In genomic region chr5:173981362-173981761, GRCh38 we compare ENCODE assay signal across 28 cellular contexts. TPM values are rescaled to one million over a fixed set of nuclear protein-coding genes. Genes with fewer than 3 reads are reported as not detected.
"Had no signal": no experiment of that assay in that cellular context is flagged by ENCODE, and none has a peak within 500 bp of the region (broad histone marks: within the 10 kb centered on the region; RNA-seq: fewer than 3 reads in every experiment).

No MANE protein-coding gene starts in this region.

- H3K4me1 ChIP-seq: breast epithelium, transverse colon had no signal

- H3K9me3 ChIP-seq: transverse colon had no signal

- H3K36me3 Mint-ChIP-seq: activated CD4-positive, alpha-beta memory T cell treated with anti-CD3 and anti-CD28 coated beads for 36 hours; activated naive CD8-positive, alpha-beta T cell treated with anti-CD3 and anti-CD28 coated beads, Interleukin-2, amount 10 ng/mL, durations not matched to agents 7 days and 5 days had no signal

- H3K27ac Mint-ChIP-seq: activated B cell treated with CpG ODN at 0.5 μM for 24 hours; activated CD4-positive, alpha-beta memory T cell treated with anti-CD3 and anti-CD28 coated beads for 36 hours; activated naive CD4-positive, alpha-beta T cell treated with anti-CD3 and anti-CD28 coated beads for 36 hours; activated naive CD8-positive, alpha-beta T cell treated with anti-CD3 and anti-CD28 coated beads, Interleukin-2, amount 10 ng/mL, durations not matched to agents 7 days and 5 days; activated T-cell treated with anti-CD3 and anti-CD28 coated beads, Interleukin-2, amount 50 U/mL, for 72 hours; nephron; stimulated activated naive B cell treated with anti-CD40 and anti-IgM and Interleukin-4, amounts not matched to agents 10 μg/mL and 1 μg/mL and 100 μg/mL, for 72 hours had no signal

- ATAC-seq: activated T-cell treated with anti-CD3 and anti-CD28 coated beads, Interleukin-2, amount 50 U/mL, for 72 hours; esophagus mucosa; left ventricle myocardium superior; sciatic nerve; stimulated activated naive B cell treated with anti-CD40 and anti-IgM and Interleukin-4, amounts not matched to agents 10 μg/mL and 1 μg/mL and 100 μg/mL, for 72 hours had no signal

- H3K4me3 ChIP-seq: breast epithelium, transverse colon had no signal

- DNase-seq: activated B cell treated with CpG ODN at 0.5 μM for 24 hours; activated CD4-positive, alpha-beta memory T cell treated with anti-CD3 and anti-CD28 coated beads for 36 hours; activated CD4-positive, alpha-beta T cell treated with anti-CD3 and anti-CD28 coated beads for 4 hours; activated effector memory CD4-positive, alpha-beta T cell treated with Interleukin-2 at 50 U/mL for 16 hours; activated naive CD4-positive, alpha-beta T cell treated with anti-CD3 and anti-CD28 coated beads for 36 hours; activated naive CD8-positive, alpha-beta T cell treated with anti-CD3 and anti-CD28 coated beads, Interleukin-2, amount 10 ng/mL, durations not matched to agents 7 days and 5 days; activated T-cell treated with anti-CD3 and anti-CD28 coated beads, Interleukin-2, amount 50 U/mL, for 72 hours; amniotic stem cell; effector memory CD4-positive, alpha-beta T cell; foreskin melanocyte; left ventricle myocardium superior; occipital lobe; small intestine; stimulated activated CD8-positive, alpha-beta memory T cell treated with anti-CD3 and anti-CD28 coated beads, Interleukin-4, amount 100 ng/mL, for 48 hours; stimulated activated naive B cell treated with anti-CD40 and anti-IgM and Interleukin-4, amounts not matched to agents 10 μg/mL and 1 μg/mL and 100 μg/mL, for 72 hours; T-helper 9 cell; transverse colon had no signal

- H3K36me3 ChIP-seq: breast epithelium, transverse colon had no signal

- H3K27me3 ChIP-seq: breast epithelium had no signal

- FAIRE-seq: colon, endothelial cell of umbilical vein, islet of Langerhans, small intestine, urothelium cell line had no signal

- H3K4me1 Mint-ChIP-seq: activated B cell treated with CpG ODN at 0.5 μM for 24 hours; activated naive CD8-positive, alpha-beta T cell treated with anti-CD3 and anti-CD28 coated beads, Interleukin-2, amount 10 ng/mL, durations not matched to agents 7 days and 5 days; central memory CD8-positive, alpha-beta T cell; nephron; stimulated activated naive B cell treated with anti-CD40 and anti-IgM and Interleukin-4, amounts not matched to agents 10 μg/mL and 1 μg/mL and 100 μg/mL, for 72 hours had no signal

- H3K9me3 Mint-ChIP-seq: activated naive CD4-positive, alpha-beta T cell treated with anti-CD3 and anti-CD28 coated beads for 36 hours; activated naive CD8-positive, alpha-beta T cell treated with anti-CD3 and anti-CD28 coated beads, Interleukin-2, amount 10 ng/mL, durations not matched to agents 7 days and 5 days; central memory CD8-positive, alpha-beta T cell had no signal

- H3K27ac ChIP-seq: breast epithelium, transverse colon had no signal

- H3K4me3 Mint-ChIP-seq: activated B cell treated with CpG ODN at 0.5 μM for 24 hours; activated CD4-positive, alpha-beta memory T cell treated with anti-CD3 and anti-CD28 coated beads for 36 hours; activated naive CD4-positive, alpha-beta T cell treated with anti-CD3 and anti-CD28 coated beads for 36 hours; activated naive CD8-positive, alpha-beta T cell treated with anti-CD3 and anti-CD28 coated beads, Interleukin-2, amount 10 ng/mL, durations not matched to agents 7 days and 5 days; activated T-cell treated with anti-CD3 and anti-CD28 coated beads, Interleukin-2, amount 50 U/mL, for 72 hours; central memory CD8-positive, alpha-beta T cell; nephron; stimulated activated naive B cell treated with anti-CD40 and anti-IgM and Interleukin-4, amounts not matched to agents 10 μg/mL and 1 μg/mL and 100 μg/mL, for 72 hours had no signal

RNA-seq across cellular contexts. Expression of gene C5orf47, which starts 7.6 kb away (rescaled TPM):
- total RNA-seq: activated B cell treated with CpG ODN at 0.5 μM for 24 hours; activated CD4-positive, alpha-beta memory T cell treated with anti-CD3 and anti-CD28 coated beads for 36 hours; activated naive CD4-positive, alpha-beta T cell treated with anti-CD3 and anti-CD28 coated beads for 36 hours; activated naive CD8-positive, alpha-beta T cell treated with anti-CD3 and anti-CD28 coated beads, Interleukin-2, amount 10 ng/mL, durations not matched to agents 7 days and 5 days; activated T-cell treated with anti-CD3 and anti-CD28 coated beads, Interleukin-2, amount 50 U/mL, for 72 hours; breast epithelium; dermis microvascular lymphatic vessel endothelial cell; endothelial cell of umbilical vein; esophagus mucosa; left ventricle myocardium superior; mononuclear cell; sciatic nerve; transverse colon had no signal
- polyA plus RNA-seq: endothelial cell of umbilical vein, small intestine had no signal
